ENCODE assay signal across 23 cellular contexts in the genomic region with DNA sequence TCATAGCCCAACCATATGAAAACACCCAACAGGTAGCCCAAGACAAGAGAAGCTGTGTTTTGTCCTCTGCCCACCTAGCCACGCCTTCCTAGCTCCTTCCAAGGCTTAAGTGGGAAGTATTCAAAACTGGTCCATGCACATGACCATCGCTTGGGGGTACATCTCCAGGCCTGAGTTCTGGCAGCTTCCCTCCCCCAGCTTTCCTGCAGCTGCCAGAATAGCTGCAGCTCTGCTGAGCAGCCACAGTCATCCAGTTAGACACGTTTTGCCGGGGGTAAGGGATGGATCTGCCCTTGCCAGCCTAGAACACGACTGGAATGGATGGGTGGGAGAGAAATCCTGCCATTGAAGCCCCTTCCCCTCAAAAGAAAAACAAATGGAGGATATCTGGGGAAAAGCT.
"Had no signal": no experiment of that assay in that cellular context is flagged by ENCODE, and none has a peak within 500 bp of the region (broad histone marks: within the 10 kb centered on the region; RNA-seq: fewer than 3 reads in every experiment).

No MANE protein-coding gene starts in this region.

- H3K27ac ChIP-seq: RWPE1 had no signal

- DNase-seq: activated B cell treated with CpG ODN at 0.5 μM for 24 hours; activated CD4-positive, alpha-beta memory T cell treated with anti-CD3 and anti-CD28 coated beads for 36 hours; activated CD4-positive, alpha-beta T cell treated with anti-CD3 and anti-CD28 coated beads for 1 hour; activated CD4-positive, alpha-beta T cell treated with anti-CD3 and anti-CD28 coated beads, Interleukin-2, amount 10 ng/mL, durations not matched to agents 24 days and 14 days; activated CD8-positive, alpha-beta memory T cell treated with anti-CD3 and anti-CD28 coated beads for 24 hours; activated gamma-delta T cell; activated naive CD4-positive, alpha-beta T cell treated with anti-CD3 and anti-CD28 coated beads for 36 hours; activated T-cell treated with anti-CD3 and anti-CD28 coated beads, Interleukin-2, amount 50 U/mL, for 4 hours; amygdala; Kasumi-1; MV-4-11; NCI-H1092 treated with DMSO at 0.1 percent for 48 hours; NCI-H1417 treated with DMSO at 0.1 percent for 48 hours; NCI-H1694; NCI-H2029; NCI-H510A treated with DMSO at 0.1 percent for 48 hours; NK-92 treated with Interleukin-12 subunit alpha and Interleukin-12 subunit beta, amount 100 ng/mL, for 24 hours; OCI-M1; Right ventricle myocardium superior had no signal

- ATAC-seq: activated T-cell treated with anti-CD3 and anti-CD28 coated beads, Interleukin-2, amount 50 U/mL, for 4 hours; activated T-helper 17 cell treated with anti-CD3 and anti-CD28 coated beads, Interleukin-2, amount 50 U/mL, for 72 hours; K562; Panc1 had no signal

- H3K4me3 ChIP-seq: K562 had no signal
